In genomic region chr20:24665196-24665595, GRCh38 we compare ENCODE assay signal across 19 cellular contexts.
DNase-seq lines count a peak whose midpoint lies in the region; ATAC-seq and TF ChIP-seq lines count a peak whose summit lies in the region.
"Had no signal": no experiment of that assay in that cellular context is flagged by ENCODE, and none has a peak within 500 bp of the region (broad histone marks: within the 10 kb centered on the region; RNA-seq: fewer than 3 reads in every experiment).

No MANE protein-coding gene starts in this region.

- no peaks in the 10 kb centered on the region for H3K36me3 ChIP-seq in PC-9 (ENCODE audit: low read depth)

- H3K9me3 ChIP-seq in PC-9 (ENCODE audit: insufficient read depth, low read depth), result no peaks in the 10 kb centered on the region

- H3K79me2 ChIP-seq in PC-9 (ENCODE audit: low read depth), result no peaks in the 10 kb centered on the region

- H4K20me1 ChIP-seq in PC-9 (ENCODE audit: insufficient read depth), result no peaks in the 10 kb centered on the region

- intact Hi-C loops in PC-9 (cut with micrococcal nuclease; ENCODE audit: unreplicated experiment), result no loop called here
- intact Hi-C loops in head of caudate nucleus (cut with DNase I), result no loop called here
- intact Hi-C loops in posterior vena cava (cut with DNase I), result no loop called here

- CTCF ChIA-PET in PC-9 (lab: Charles Lee), result no interaction called here

- TF ChIP-seq CTCF in PC-9 (conservative IDR thresholded peaks at IDR 0.05), result no peak

- no peaks in the 10 kb centered on the region for H3K9me2 ChIP-seq in PC-9 (ENCODE audit: insufficient read depth)

- no TSS peak for BruUV-seq in PC-9 (replicated peaks; lab: Mats Ljungman, UMichigan)

- 0 out of 2 replicates have a peak overlapping the region, but pooled peaks have one; percentile 34 for H3K4me2 ChIP-seq in PC-9

- no peak overlapping the region for H3K4me3 ChIP-seq in PC-9

- no peaks in the 10 kb centered on the region for H3K27me3 ChIP-seq in PC-9 (ENCODE audit: insufficient read depth, low read depth)

- H3K4me1 ChIP-seq in PC-9 (replicated peaks; ENCODE audit: insufficient read depth), result peaks cover 15% of the 10 kb centered on the region

- H3K27ac ChIP-seq in PC-9, result no peak overlapping the region

- POLR2A ChIA-PET in PC-9 (lab: Charles Lee; ENCODE audit: unreplicated experiment), result no interaction called here

- no peaks in the 10 kb centered on the region for H3F3A ChIP-seq in PC-9 (ENCODE audit: insufficient read depth, low read depth)

- ATAC-seq in GM19035 (IDR thresholded peaks at IDR 0.05; ENCODE audit: unreplicated experiment), result no peak
- no peak for ATAC-seq in SK-N-SH treated with all-trans-retinoic acid at 6 μM for 48 hours

- no peak overlapping the region for H2AFZ ChIP-seq in PC-9

- DNase-seq in Ammon's horn (ENCODE audit: low spot score) (peak; percentile 55), PC-9 (no peak), head of caudate nucleus (peak in 28 of 42 donors; percentile 11 to 71 (median 46)), posterior vena cava (ENCODE audit: low spot score) (peak; percentile 66), germinal center (ENCODE audit: low spot score) (no peak)
- DNase-seq in activated CD4-positive, alpha-beta T cell treated with anti-CD3 and anti-CD28 coated beads, Interleukin-2, amount 50 U/mL, for 4 hours, result no peak
- DNase-seq: CD8-positive, alpha-beta memory T cell; DMS53; EL; H7; KBM-7; NCI-H1105; NCI-H2081; NCI-H2171 treated with DMSO at 0.1 percent for 48 hours; NCI-H446 treated with DMSO at 0.1 percent for 48 hours; NCI-H748 treated with DMSO at 0.1 percent for 48 hours; SHP77 treated with DMSO at 0.1 percent for 48 hours had no signal

TF ChIP-seq in SK-N-SH treated with all-trans-retinoic acid at 6 μM for 48 hours, 23 proteins besides CTCF, POLR2A, EP300 and RAD21:
- TF ChIP-seq ZNF70 (CRISPR knock-in tag; IDR thresholded peaks at IDR 0.05) (no peak), POU6F1 (CRISPR knock-in tag; IDR thresholded peaks at IDR 0.05; ENCODE audit: borderline replicate concordance, low read depth) (no peak), BACH2 (CRISPR knock-in tag; IDR thresholded peaks at IDR 0.05; ENCODE audit: borderline replicate concordance) (no peak), TSHZ2 (CRISPR knock-in tag; IDR thresholded peaks at IDR 0.05) (no peak), PATZ1 (CRISPR knock-in tag; IDR thresholded peaks at IDR 0.05; ENCODE audit: borderline replicate concordance) (no peak), SNAI2 (CRISPR knock-in tag; IDR thresholded peaks at IDR 0.05) (no peak), ZNF565 (CRISPR knock-in tag; conservative IDR thresholded peaks at IDR 0.05; ENCODE audit: low read depth) (no peak), PPARA (CRISPR knock-in tag; IDR thresholded peaks at IDR 0.05; ENCODE audit: borderline replicate concordance) (no peak), ESRRG (CRISPR knock-in tag; IDR thresholded peaks at IDR 0.05) (no peak), GLIS3 (CRISPR knock-in tag; IDR thresholded peaks at IDR 0.05) (no peak)

Comparison
In these comparisons a context has a peak if more than half of its experiments do, and no peak if none do; other contexts are left out.
1. DNase-seq: peak in Ammon's horn (single experiment), head of caudate nucleus (28 of 42) and posterior vena cava (single experiment); none in PC-9 (0 of 2), germinal center (single experiment) and activated CD4-positive, alpha-beta T cell treated with anti-CD3 and anti-CD28 coated beads, Interleukin-2, amount 50 U/mL, for 4 hours (0 of 2).